ENCODE assay signal across 8 cellular contexts in genomic region chr21:45439171-45439872, GRCh38.
DNase-seq lines count a peak whose midpoint lies in the region; ATAC-seq and TF ChIP-seq lines count a peak whose summit lies in the region.

No MANE protein-coding gene starts in this region.

- peak; percentile 56 for ATAC-seq in HG03342 (IDR thresholded peaks at IDR 0.05; ENCODE audit: unreplicated experiment)
- ATAC-seq in GM19455 (IDR thresholded peaks at IDR 0.05; ENCODE audit: unreplicated experiment) = no peak

- no peak for TF ChIP-seq POLR2A in erythroblast (IDR thresholded peaks at IDR 0.05; ENCODE audit: low read length)

- H3K27ac ChIP-seq in muscle layer of duodenum (ENCODE audit: low read length) = peak overlapping the region; percentile 51

- DNase-seq in DMS79 (lab: John Stamatoyannopoulos, UW) (peak; percentile 13), OCI-M1 (lab: John Stamatoyannopoulos, UW) (peak; percentile 92), activated T-cell treated with anti-CD3 and anti-CD28 coated beads for 48 hours (ENCODE audit: low read depth) (peak; percentile 82), erythroblast (lab: John Stamatoyannopoulos, UW) (peak; percentile 89 to 93)
- peak; percentile 92 for DNase-seq in stimulated activated CD8-positive, alpha-beta memory T cell treated with anti-CD3 and anti-CD28 coated beads, Interleukin-4, amount 100 ng/mL, for 48 hours

- H3K4me3 ChIP-seq in muscle layer of duodenum (ENCODE audit: low read depth in 1 of 2, low read length in 2 of 2) = peak overlapping the region; percentile 26 to 46

- H3K36me3 ChIP-seq in muscle layer of duodenum (ENCODE audit: control insufficient read depth in 1 of 2, insufficient read depth in 2 of 2, low read length in 2 of 2) = no peaks in the 10 kb centered on the region

- no peaks in the 10 kb centered on the region for H3K27me3 ChIP-seq in muscle layer of duodenum (ENCODE audit: low read depth, low read length)

- H3K9me3 ChIP-seq in muscle layer of duodenum (ENCODE audit: control insufficient read depth in 1 of 2, low read length in 2 of 2) = no peaks in the 10 kb centered on the region

- H3K4me1 ChIP-seq in muscle layer of duodenum (ENCODE audit: control insufficient read depth in 1 of 2, insufficient read depth in 2 of 2, low read length in 2 of 2) = peaks cover 0 to 4% of the 10 kb centered on the region in 2 donors

Comparison
In these comparisons a context has a peak if more than half of its experiments do, and no peak if none do; other contexts are left out.
1. DNase-seq: peak in every context shown above with its lines; median percentile 92 in OCI-M1; 92 in stimulated activated CD8-positive, alpha-beta memory T cell treated with anti-CD3 and anti-CD28 coated beads, Interleukin-4, amount 100 ng/mL, for 48 hours; 91 in erythroblast; 82 in activated T-cell treated with anti-CD3 and anti-CD28 coated beads for 48 hours; 13 in DMS79.